Comparison of ENCODE assay signal across 8 cellular contexts in the genomic region with DNA sequence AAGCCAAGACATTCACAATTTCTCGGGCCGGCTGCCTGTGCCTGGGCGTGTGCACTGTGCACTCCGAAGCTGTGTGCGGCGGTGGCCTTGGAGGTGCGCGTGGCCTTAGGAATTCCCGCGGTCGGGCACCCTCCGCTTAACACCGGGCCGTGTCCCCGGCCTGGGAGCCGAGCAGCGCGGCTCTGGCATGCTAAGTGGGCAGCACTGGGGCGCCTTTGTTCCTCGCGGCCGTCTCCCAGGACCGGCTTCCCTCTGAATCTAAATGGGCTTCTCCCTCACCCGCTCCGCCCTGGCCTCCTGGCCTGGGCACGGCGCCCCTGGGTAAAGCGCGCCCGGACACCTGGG. TPM values are rescaled to one million over a fixed set of nuclear protein-coding genes. Genes with fewer than 3 reads are reported as not detected.
A peak's percentile ranks its signal among the peaks of the same experiment; 100 is the strongest.
DNase-seq lines count a peak whose midpoint lies in the region; ATAC-seq, FAIRE-seq and TF ChIP-seq lines count a peak whose summit lies in the region.

No MANE protein-coding gene starts in this region.

- TF ChIP-seq CTCF in brain (conservative IDR thresholded peaks at IDR 0.05) (no peak), keratinocyte (optimal IDR thresholded peaks at IDR 0.05 in 1 of 3, IDR thresholded peaks at IDR 0.05 in 1 of 3, conservative IDR thresholded peaks at IDR 0.05 in 1 of 3; ENCODE audit: extremely low read depth in 1 of 3, insufficient read depth in 2 of 3, low read length in 3 of 3) (no peak)

- H3K9me3 Mint-ChIP-seq in brain, result no peaks in the 10 kb centered on the region

- DNase-seq in DMS53 (lab: John Stamatoyannopoulos, UW), result peak; percentile 65
- DNase-seq in DMS53 treated with DMSO at 0.1 percent for 48 hours (lab: John Stamatoyannopoulos, UW; ENCODE audit: unreplicated experiment), result no peak
- DNase-seq in keratinocyte (ENCODE audit: low read depth, low spot score), result no peak
- DNase-seq in NCI-H1930 (lab: John Stamatoyannopoulos, UW), result no peak
- no peak for DNase-seq in HCEC 1CT

- dilution Hi-C loops in keratinocyte (cut with MboI; ENCODE audit: extremely low pct_ligation_motif_present, low sequenced_read_pairs), result no loop called here

- no peak for ATAC-seq in GM19324 (IDR thresholded peaks at IDR 0.05; ENCODE audit: low FRiP score, unreplicated experiment)

- peak overlapping the region; percentile 21 to 88 (median 80) for H3K27ac Mint-ChIP-seq in brain

- H3K4me3 Mint-ChIP-seq in brain, result peak overlapping the region; percentile 67 to 80 (median 72)

- H3K4me1 Mint-ChIP-seq in brain, result peaks cover 62% of the 10 kb centered on the region

- H3K36me3 ChIP-seq in keratinocyte (ENCODE audit: control insufficient read depth in 2 of 2, extremely low read depth in 1 of 2, insufficient read depth in 2 of 2, low read length in 2 of 2), result no peaks in the 10 kb centered on the region

- no peak overlapping the region for H3K27ac ChIP-seq in keratinocyte (ENCODE audit: control insufficient read depth, insufficient read depth, low read length)
- H3K27ac ChIP-seq in temporal lobe (ENCODE audit: low read depth, low read length), result peak overlapping the region; percentile 87

- FAIRE-seq in keratinocyte (lab: Jason Lieb, UNC), result no peak

- H2AFZ ChIP-seq in keratinocyte (ENCODE audit: control insufficient read depth, low read length), result no peak overlapping the region

- H3K27me3 Mint-ChIP-seq in brain, result no peaks in the 10 kb centered on the region

- no peak overlapping the region for H3K4me3 ChIP-seq in keratinocyte (ENCODE audit: control insufficient read depth in 2 of 3, extremely low read depth in 1 of 3, insufficient read depth in 2 of 3, low read depth in 1 of 3, low read length in 3 of 3)

- peaks cover 4% of the 10 kb centered on the region for H3K36me3 Mint-ChIP-seq in brain

- peaks cover 63% of the 10 kb centered on the region for H3K27me3 ChIP-seq in keratinocyte (ENCODE audit: control insufficient read depth, extremely low read depth, insufficient read depth, low read length)

- H3K9ac ChIP-seq in keratinocyte (ENCODE audit: control insufficient read depth, extremely low read depth, insufficient read depth, low read length), result no peak overlapping the region

- no peaks in the 10 kb centered on the region for H4K20me1 ChIP-seq in keratinocyte (ENCODE audit: control insufficient read depth, extremely low read depth, insufficient read depth, low read length)

- H3K9me3 ChIP-seq in keratinocyte (ENCODE audit: control insufficient read depth, low read depth, low read length), result no peaks in the 10 kb centered on the region

- H3K4me2 ChIP-seq in keratinocyte (ENCODE audit: control insufficient read depth, extremely low read depth, insufficient read depth, low read depth, low read length), result peak overlapping the region; percentile 32

- no peaks in the 10 kb centered on the region for H3K79me2 ChIP-seq in keratinocyte (ENCODE audit: control insufficient read depth, insufficient read depth, low read length)

- no peaks in the 10 kb centered on the region for H3K9me1 ChIP-seq in keratinocyte (ENCODE audit: control insufficient read depth, extremely low read depth, insufficient read depth, low read length)

- H3K4me1 ChIP-seq in keratinocyte (ENCODE audit: control insufficient read depth, extremely low read depth, insufficient read depth, low read length), result no peaks in the 10 kb centered on the region

RNA-seq across cellular contexts. Expression of a gene that starts 0.5 kb away (rescaled TPM):
- polyA plus RNA-seq in brain (ENCODE audit: insufficient read depth, low read depth, low replicate concordance), result 65.6 TPM
- 0.08 to 0.17 TPM (median 0.16 TPM) in 3 replicates for polyA plus RNA-seq in keratinocyte
- polyA plus RNA-seq in keratinocyte (2011; ENCODE audit: low read depth), result not detected
- polyA plus RNA-seq in keratinocyte (2011; cell fraction: cytosol; rRNA removed), result 0.06 and 0.21 TPM in 2 replicates
- polyA plus RNA-seq in keratinocyte (2011; cell fraction: nucleus; rRNA removed), result 0.22 and 0.28 TPM in 2 replicates
- polyA plus RNA-seq in keratinocyte (2012; ENCODE audit: low replicate concordance), result 0.03 and 0.16 TPM in 2 replicates
- polyA minus RNA-seq in keratinocyte, result 0.20 TPM in 2 of 3 replicates, not detected in the other
- not detected for polyA minus RNA-seq in keratinocyte (2011; cell fraction: cytosol; rRNA and poly(A)+ RNA removed)
- 0.08 TPM in 1 of 2 replicates, not detected in the other for polyA minus RNA-seq in keratinocyte (2011; cell fraction: nucleus; rRNA and poly(A)+ RNA removed)
- 72.8 TPM for total RNA-seq in temporal lobe

Comparison
In these comparisons a context has a peak if more than half of its experiments do, and no peak if none do; other contexts are left out.
1. RNA of a gene that starts 0.5 kb away (polyA plus RNA-seq): 65.6 TPM in brain (single experiment); 0.03 to 0.28 TPM in keratinocyte; every median in the first group is over 10 times any median in the second.